9 cellular contexts compared by ENCODE assay signal in the genomic region with DNA sequence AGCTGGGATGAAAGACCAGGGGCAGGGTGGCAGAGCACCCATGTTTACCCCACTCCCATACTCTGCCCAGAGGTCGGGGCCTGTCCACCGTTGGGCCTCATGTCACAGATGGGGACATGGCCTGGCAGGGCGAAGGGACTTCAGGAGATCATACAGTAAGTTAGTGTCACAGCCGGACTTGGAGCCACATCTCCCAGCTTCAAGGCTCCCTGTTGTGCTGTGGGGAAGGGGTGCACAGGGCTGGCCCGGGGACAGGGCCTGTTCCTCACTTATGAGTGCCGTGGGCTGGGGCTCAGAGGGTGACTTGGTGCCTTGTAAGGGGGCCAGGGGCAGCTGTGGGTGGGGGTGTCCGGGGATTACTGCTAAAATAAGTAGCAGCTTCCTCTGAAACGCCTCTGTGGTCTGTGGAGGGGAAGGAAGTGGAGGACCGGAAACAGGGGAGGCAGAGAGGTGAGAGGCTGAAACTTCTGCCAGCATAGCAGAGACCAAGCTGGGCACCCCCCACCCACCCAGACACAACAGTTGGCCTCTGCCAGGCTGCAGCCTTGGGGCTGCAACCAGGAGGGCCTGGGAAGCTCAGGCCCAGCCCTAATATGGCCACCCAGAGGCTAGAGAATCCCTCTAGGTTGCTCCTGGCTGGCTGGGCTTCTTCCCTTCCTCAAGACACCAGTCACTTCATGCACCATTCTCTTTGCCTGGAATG. TPM values are rescaled to one million over a fixed set of nuclear protein-coding genes. Genes with fewer than 3 reads are reported as not detected.
DNase-seq lines count a peak whose midpoint lies in the region; ATAC-seq and TF ChIP-seq lines count a peak whose summit lies in the region.
"Had no signal": no experiment of that assay in that cellular context is flagged by ENCODE, and none has a peak within 500 bp of the region (broad histone marks: within the 10 kb centered on the region; RNA-seq: fewer than 3 reads in every experiment).

No MANE protein-coding gene starts in this region.

- no peak for TF ChIP-seq CTCF in PC-9 (conservative IDR thresholded peaks at IDR 0.05)

- peak; percentile 89 for DNase-seq in RPMI8226
- peak; percentile 66 for DNase-seq in activated naive CD8-positive, alpha-beta T cell treated with anti-CD3 and anti-CD28 coated beads, Interleukin-2, amount 10 ng/mL, durations not matched to agents 7 days and 5 days
- peak; percentile 80 for DNase-seq in posterior vena cava (ENCODE audit: low spot score)
- DNase-seq in PC-9: no peak
- DNase-seq in NCI-H2081 treated with DMSO at 0.1 percent for 48 hours (lab: John Stamatoyannopoulos, UW): no peak

- peaks cover 45% of the 10 kb centered on the region for H3K4me1 ChIP-seq in PC-9 (replicated peaks; ENCODE audit: insufficient read depth)

- no TSS peak for BruUV-seq in PC-9 (replicated peaks; lab: Mats Ljungman, UMichigan)

- H3K27me3 Mint-ChIP-seq in activated naive CD8-positive, alpha-beta T cell treated with anti-CD3 and anti-CD28 coated beads, Interleukin-2, amount 10 ng/mL, durations not matched to agents 7 days and 5 days: peaks cover 6% of the 10 kb centered on the region

- CTCF ChIA-PET in PC-9 (lab: Charles Lee): no interaction called here

- H3K9me2 ChIP-seq in PC-9 (ENCODE audit: insufficient read depth): no peaks in the 10 kb centered on the region

- POLR2A ChIA-PET in activated naive CD8-positive, alpha-beta T cell treated with anti-CD3 and anti-CD28 coated beads, Interleukin-2, amount 10 ng/mL, durations not matched to agents 7 days and 5 days (lab: Charles Lee): interaction anchor here (0.7 to 4.9 kb wide), 7 partner anchors 8 to 1381 kb away, joined by 3 to 38 read pairs (median 6); no protein-coding TSS in a partner anchor
- POLR2A ChIA-PET in PC-9 (lab: Charles Lee; ENCODE audit: unreplicated experiment): no interaction called here

- H3K27me3 ChIP-seq in PC-9 (ENCODE audit: insufficient read depth, low read depth): no peaks in the 10 kb centered on the region

- no peaks in the 10 kb centered on the region for H3K79me2 ChIP-seq in PC-9 (ENCODE audit: low read depth)

- no peak overlapping the region for H2AFZ ChIP-seq in PC-9

- no peaks in the 10 kb centered on the region for H4K20me1 ChIP-seq in PC-9 (ENCODE audit: insufficient read depth)

- ATAC-seq in GM21390 (IDR thresholded peaks at IDR 0.05; ENCODE audit: unreplicated experiment): peak; percentile 30
- ATAC-seq in activated naive CD8-positive, alpha-beta T cell treated with anti-CD3 and anti-CD28 coated beads, Interleukin-2, amount 10 ng/mL, durations not matched to agents 7 days and 5 days (ENCODE audit: low read depth): peak; percentile 75
- ATAC-seq in HG02938 (IDR thresholded peaks at IDR 0.05; ENCODE audit: unreplicated experiment): no peak
- ATAC-seq in GM19035 (IDR thresholded peaks at IDR 0.05; ENCODE audit: unreplicated experiment): no peak

- H3F3A ChIP-seq in PC-9 (ENCODE audit: insufficient read depth, low read depth): peaks cover 17% of the 10 kb centered on the region

- H3K4me3 Mint-ChIP-seq in activated naive CD8-positive, alpha-beta T cell treated with anti-CD3 and anti-CD28 coated beads, Interleukin-2, amount 10 ng/mL, durations not matched to agents 7 days and 5 days: peak overlapping the region; percentile 72

- H3K4me2 ChIP-seq in PC-9: no peak overlapping the region

- H3K27ac Mint-ChIP-seq in activated naive CD8-positive, alpha-beta T cell treated with anti-CD3 and anti-CD28 coated beads, Interleukin-2, amount 10 ng/mL, durations not matched to agents 7 days and 5 days: peak overlapping the region; percentile 87

- peaks cover 57% of the 10 kb centered on the region for H3K4me1 Mint-ChIP-seq in activated naive CD8-positive, alpha-beta T cell treated with anti-CD3 and anti-CD28 coated beads, Interleukin-2, amount 10 ng/mL, durations not matched to agents 7 days and 5 days

- no peaks in the 10 kb centered on the region for H3K9me3 Mint-ChIP-seq in activated naive CD8-positive, alpha-beta T cell treated with anti-CD3 and anti-CD28 coated beads, Interleukin-2, amount 10 ng/mL, durations not matched to agents 7 days and 5 days

- no peaks in the 10 kb centered on the region for H3K36me3 Mint-ChIP-seq in activated naive CD8-positive, alpha-beta T cell treated with anti-CD3 and anti-CD28 coated beads, Interleukin-2, amount 10 ng/mL, durations not matched to agents 7 days and 5 days

- intact Hi-C loops in posterior vena cava (cut with DNase I): no loop called here
- intact Hi-C loops in PC-9 (cut with micrococcal nuclease; ENCODE audit: unreplicated experiment): no loop called here

- no peaks in the 10 kb centered on the region for H3K9me3 ChIP-seq in PC-9 (ENCODE audit: insufficient read depth, low read depth)
- H3K9me3 ChIP-seq: thoracic aorta had no signal

- H3K27ac ChIP-seq in PC-9: no peak overlapping the region
- H3K27ac ChIP-seq: thoracic aorta had no signal

- no peaks in the 10 kb centered on the region for H3K36me3 ChIP-seq in PC-9 (ENCODE audit: low read depth)
- H3K36me3 ChIP-seq: thoracic aorta had no signal

- no peak overlapping the region for H3K4me3 ChIP-seq in PC-9
- H3K4me3 ChIP-seq: thoracic aorta had no signal

RNA-seq across cellular contexts. Expression of gene NEK6, which starts 41.1 kb away (rescaled TPM):
- total RNA-seq in activated naive CD8-positive, alpha-beta T cell treated with anti-CD3 and anti-CD28 coated beads, Interleukin-2, amount 10 ng/mL, durations not matched to agents 7 days and 5 days: 10 to 100 TPM in 1 of 2 experiments, 1 to 10 TPM in 1; 8.1 to 10.9 TPM
- total RNA-seq in posterior vena cava (10 to 100 TPM; 56.9 to 62.7 TPM), PC-9 (2021) (48.1 and 57.9 TPM in 2 replicates)

Comparison
In these comparisons a context has a peak if more than half of its experiments do, and no peak if none do; other contexts are left out.
1. ATAC-seq: peak in GM21390 (single experiment) and activated naive CD8-positive, alpha-beta T cell treated with anti-CD3 and anti-CD28 coated beads, Interleukin-2, amount 10 ng/mL, durations not matched to agents 7 days and 5 days (single experiment); none in HG02938 (single experiment) and GM19035 (single experiment).
2. DNase-seq: peak in RPMI8226 (single experiment), activated naive CD8-positive, alpha-beta T cell treated with anti-CD3 and anti-CD28 coated beads, Interleukin-2, amount 10 ng/mL, durations not matched to agents 7 days and 5 days (single experiment) and posterior vena cava (single experiment); none in PC-9 (0 of 2) and NCI-H2081 treated with DMSO at 0.1 percent for 48 hours (single experiment).